Comparison of ENCODE assay signal across 16 cellular contexts in genomic region chr12:107457536-107457935, GRCh38.
A peak's percentile ranks its signal among the peaks of the same experiment; 100 is the strongest.
DNase-seq lines count a peak whose midpoint lies in the region; ATAC-seq and TF ChIP-seq lines count a peak whose summit lies in the region.
"Had no signal": no experiment of that assay in that cellular context is flagged by ENCODE, and none has a peak within 500 bp of the region (broad histone marks: within the 10 kb centered on the region; RNA-seq: fewer than 3 reads in every experiment).

No MANE protein-coding gene starts in this region.

- no peaks in the 10 kb centered on the region for H3K9me2 ChIP-seq in SK-N-SH

- TF ChIP-seq EP300 in SK-N-SH (IDR thresholded peaks at IDR 0.05; ENCODE audit: borderline replicate concordance in 1 of 2, low read depth in 1 of 2, low read length in 1 of 2) = peak in 1 of 2 experiments; percentile 48; a peak in 1 of 4 replicates

- no peaks in the 10 kb centered on the region for H3K9me3 ChIP-seq in SK-N-SH
- H3K9me3 ChIP-seq: HAP-1 had no signal

- H3K4me1 ChIP-seq in SK-N-SH (ENCODE audit: control insufficient read depth in 1 of 2, insufficient read depth in 2 of 2, low read depth in 1 of 2, low read length in 1 of 2) = peaks cover 0 to 10% of the 10 kb centered on the region in 2 experiments; a peak in 1 of 4 replicates
- H3K4me1 ChIP-seq: HAP-1 had no signal

- TF ChIP-seq RAD21 in SK-N-SH (IDR thresholded peaks at IDR 0.05; ENCODE audit: low read length) = no peak

- ATAC-seq in SK-N-SH treated with all-trans-retinoic acid at 6 μM for 48 hours (no peak), left lobe of liver (peak; percentile 77), HG03354 (IDR thresholded peaks at IDR 0.05; ENCODE audit: poor library complexity, severe bottlenecking, unreplicated experiment) (no peak), GM21447 (IDR thresholded peaks at IDR 0.05; ENCODE audit: unreplicated experiment) (no peak)
- ATAC-seq: GM23338 had no signal

- H3K27ac ChIP-seq in SK-N-SH (ENCODE audit: low read depth in 2 of 2, low read length in 1 of 2) = no peak overlapping the region

- POLR2A ChIA-PET in SK-N-SH (lab: Yijun Ruan, JAX) = no interaction called here

- DNase-seq in SK-N-SH (peak; percentile 64), G401 (ENCODE audit: low spot score) (peak; percentile 49), cerebellar cortex (ENCODE audit: low spot score) (peak; percentile 42), left lobe of liver (ENCODE audit: low spot score) (peak; percentile 73), dedifferentiated amniotic fluid mesenchymal stem cell (ENCODE audit: extremely low spot score) (no peak)
- DNase-seq: Calu3; CD4-positive, alpha-beta memory T cell; COR-L47; DMS53; DMS79 treated with DMSO at 0.1 percent for 48 hours; HFFc6 had no signal

- H2AFZ ChIP-seq in SK-N-SH (ENCODE audit: low read depth) = no peak overlapping the region
- H2AFZ ChIP-seq: GM23338 had no signal

- H3K36me3 ChIP-seq in SK-N-SH (replicated peaks in 1 of 2; ENCODE audit: control insufficient read depth in 1 of 2, insufficient read depth in 2 of 2, low read length in 1 of 2) = no peaks in the 10 kb centered on the region
- H3K36me3 ChIP-seq: HAP-1 had no signal

- H3K9ac ChIP-seq in SK-N-SH = no peak overlapping the region

- no peak overlapping the region for H3K4me3 ChIP-seq in SK-N-SH (ENCODE audit: low read depth in 2 of 2, low read length in 1 of 2)
- H3K4me3 ChIP-seq: GM23338, HAP-1 had no signal

- H3K4me2 ChIP-seq in SK-N-SH = no peak overlapping the region
- H3K4me2 ChIP-seq: GM23338 had no signal

- no peaks in the 10 kb centered on the region for H3K79me2 ChIP-seq in SK-N-SH (ENCODE audit: insufficient read depth)

- H4K20me1 ChIP-seq in SK-N-SH (ENCODE audit: insufficient read depth) = no peaks in the 10 kb centered on the region

- CTCF ChIA-PET in SK-N-SH (lab: Yijun Ruan, JAX) = interaction anchor here (1.0 to 3.1 kb wide), 3 partner anchors 42 to 152 kb away, joined by 3 to 10 read pairs (median 4); no protein-coding TSS in a partner anchor

- H3K27me3 ChIP-seq in SK-N-SH (ENCODE audit: insufficient read depth) = no peaks in the 10 kb centered on the region

- H3F3A ChIP-seq in SK-N-SH (replicated peaks; ENCODE audit: insufficient read depth) = peaks cover 17% of the 10 kb centered on the region

- in situ Hi-C loops in G401 (cut with HindIII; ENCODE audit: low sequenced_read_pairs) = no loop called here

- 75% methylated on average over 6 of the region's 6 CpGs for WGBS in SK-N-SH (ENCODE audit: low lambda C conversion rate)

- no peak for TF ChIP-seq CTCF in SK-N-SH (IDR thresholded peaks at IDR 0.05)

TF ChIP-seq in SK-N-SH, 30 proteins besides CTCF, POLR2A, EP300 and RAD21:
- TF ChIP-seq NFIC (IDR thresholded peaks at IDR 0.05; ENCODE audit: borderline replicate concordance) (no peak), RCOR1 (IDR thresholded peaks at IDR 0.05; ENCODE audit: low read length) (peak; percentile 67; the same call in 1 of the 2 replicates), TAF1 (IDR thresholded peaks at IDR 0.05; ENCODE audit: borderline replicate concordance, low read depth, low read length) (no peak)
- TF ChIP-seq, protein P1, sequence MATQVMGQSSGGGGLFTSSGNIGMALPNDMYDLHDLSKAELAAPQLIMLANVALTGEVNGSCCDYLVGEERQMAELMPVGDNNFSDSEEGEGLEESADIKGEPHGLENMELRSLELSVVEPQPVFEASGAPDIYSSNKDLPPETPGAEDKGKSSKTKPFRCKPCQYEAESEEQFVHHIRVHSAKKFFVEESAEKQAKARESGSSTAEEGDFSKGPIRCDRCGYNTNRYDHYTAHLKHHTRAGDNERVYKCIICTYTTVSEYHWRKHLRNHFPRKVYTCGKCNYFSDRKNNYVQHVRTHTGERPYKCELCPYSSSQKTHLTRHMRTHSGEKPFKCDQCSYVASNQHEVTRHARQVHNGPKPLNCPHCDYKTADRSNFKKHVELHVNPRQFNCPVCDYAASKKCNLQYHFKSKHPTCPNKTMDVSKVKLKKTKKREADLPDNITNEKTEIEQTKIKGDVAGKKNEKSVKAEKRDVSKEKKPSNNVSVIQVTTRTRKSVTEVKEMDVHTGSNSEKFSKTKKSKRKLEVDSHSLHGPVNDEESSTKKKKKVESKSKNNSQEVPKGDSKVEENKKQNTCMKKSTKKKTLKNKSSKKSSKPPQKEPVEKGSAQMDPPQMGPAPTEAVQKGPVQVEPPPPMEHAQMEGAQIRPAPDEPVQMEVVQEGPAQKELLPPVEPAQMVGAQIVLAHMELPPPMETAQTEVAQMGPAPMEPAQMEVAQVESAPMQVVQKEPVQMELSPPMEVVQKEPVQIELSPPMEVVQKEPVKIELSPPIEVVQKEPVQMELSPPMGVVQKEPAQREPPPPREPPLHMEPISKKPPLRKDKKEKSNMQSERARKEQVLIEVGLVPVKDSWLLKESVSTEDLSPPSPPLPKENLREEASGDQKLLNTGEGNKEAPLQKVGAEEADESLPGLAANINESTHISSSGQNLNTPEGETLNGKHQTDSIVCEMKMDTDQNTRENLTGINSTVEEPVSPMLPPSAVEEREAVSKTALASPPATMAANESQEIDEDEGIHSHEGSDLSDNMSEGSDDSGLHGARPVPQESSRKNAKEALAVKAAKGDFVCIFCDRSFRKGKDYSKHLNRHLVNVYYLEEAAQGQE (IDR thresholded peaks at IDR 0.05; ENCODE audit: low read depth, low read length) = no peak

TF ChIP-seq in SK-N-SH treated with all-trans-retinoic acid at 6 μM for 48 hours, 23 proteins besides CTCF, POLR2A, EP300 and RAD21:
- TF ChIP-seq TOX (CRISPR knock-in tag; IDR thresholded peaks at IDR 0.05; ENCODE audit: borderline replicate concordance) = no peak
- no peak for TF ChIP-seq ZNF70 (CRISPR knock-in tag; IDR thresholded peaks at IDR 0.05)
- TF ChIP-seq, protein P2, sequence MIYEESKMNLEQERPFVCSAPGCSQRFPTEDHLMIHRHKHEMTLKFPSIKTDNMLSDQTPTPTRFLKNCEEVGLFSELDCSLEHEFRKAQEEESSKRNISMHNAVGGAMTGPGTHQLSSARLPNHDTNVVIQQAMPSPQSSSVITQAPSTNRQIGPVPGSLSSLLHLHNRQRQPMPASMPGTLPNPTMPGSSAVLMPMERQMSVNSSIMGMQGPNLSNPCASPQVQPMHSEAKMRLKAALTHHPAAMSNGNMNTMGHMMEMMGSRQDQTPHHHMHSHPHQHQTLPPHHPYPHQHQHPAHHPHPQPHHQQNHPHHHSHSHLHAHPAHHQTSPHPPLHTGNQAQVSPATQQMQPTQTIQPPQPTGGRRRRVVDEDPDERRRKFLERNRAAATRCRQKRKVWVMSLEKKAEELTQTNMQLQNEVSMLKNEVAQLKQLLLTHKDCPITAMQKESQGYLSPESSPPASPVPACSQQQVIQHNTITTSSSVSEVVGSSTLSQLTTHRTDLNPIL (CRISPR knock-in tag; IDR thresholded peaks at IDR 0.05; ENCODE audit: low read depth) = no peak
- no peak for TF ChIP-seq ZFP30 (CRISPR knock-in tag; IDR thresholded peaks at IDR 0.05)
- TF ChIP-seq GLIS3 (CRISPR knock-in tag; IDR thresholded peaks at IDR 0.05) = no peak
- no peak for TF ChIP-seq ZC3H10 (CRISPR knock-in tag; IDR thresholded peaks at IDR 0.05)
- no peak for TF ChIP-seq OSR1 (CRISPR knock-in tag; IDR thresholded peaks at IDR 0.05)
- TF ChIP-seq ARNTL (CRISPR knock-in tag; IDR thresholded peaks at IDR 0.05; ENCODE audit: borderline replicate concordance, low read depth) = no peak
- no peak for TF ChIP-seq ISL1 (CRISPR knock-in tag; IDR thresholded peaks at IDR 0.05)
- TF ChIP-seq ZFP3 (CRISPR knock-in tag; IDR thresholded peaks at IDR 0.05) = no peak
